ENCODE assay signal across 8 cellular contexts in genomic region chr3:194687638-194688206, GRCh38. TPM values are rescaled to one million over a fixed set of nuclear protein-coding genes. Genes with fewer than 3 reads are reported as not detected.
A peak's percentile ranks its signal among the peaks of the same experiment; 100 is the strongest.
DNase-seq lines count a peak whose midpoint lies in the region; ATAC-seq and TF ChIP-seq lines count a peak whose summit lies in the region.

No MANE protein-coding gene starts in this region.

- no peaks in the 10 kb centered on the region for H3F3A ChIP-seq in PC-3 (ENCODE audit: low read length, unreplicated experiment)

- peak overlapping the region; percentile 42 for H3K27ac ChIP-seq in PC-3 (ENCODE audit: low read length)
- peak overlapping the region; percentile 37 for H3K27ac ChIP-seq in parathyroid adenoma

- peaks cover 49% of the 10 kb centered on the region for H3K4me1 Mint-ChIP-seq in type B pancreatic cell (ENCODE audit: unreplicated experiment)

- peak overlapping the region; percentile 93 for H3K4me3 Mint-ChIP-seq in type B pancreatic cell

- TF ChIP-seq CTCF in PC-3 (conservative IDR thresholded peaks at IDR 0.05; ENCODE audit: low read depth, low read length): peak; percentile 57; the same call in 1 of the 2 replicates
- peak; percentile 33 for TF ChIP-seq CTCF in parathyroid adenoma (IDR thresholded peaks at IDR 0.05)
- TF ChIP-seq CTCF in type B pancreatic cell (conservative IDR thresholded peaks at IDR 0.05): peak; percentile 70

- BruUV-seq in PC-3 (replicated peaks; lab: Mats Ljungman, UMichigan): no TSS peak

- no peaks in the 10 kb centered on the region for H3K9me3 ChIP-seq in ES-I3 (ENCODE audit: control insufficient read depth, insufficient read depth, low read length)
- H3K9me3 ChIP-seq in PC-3 (ENCODE audit: low read length): no peaks in the 10 kb centered on the region
- no peaks in the 10 kb centered on the region for H3K9me3 ChIP-seq in parathyroid adenoma (ENCODE audit: control insufficient read depth, low read length)

- H3K4me2 ChIP-seq in PC-3 (ENCODE audit: low read length) (peak overlapping the region; percentile 94), parathyroid adenoma (ENCODE audit: low read length) (peak overlapping the region; percentile 77)

- H3K36me3 ChIP-seq in ES-I3 (ENCODE audit: insufficient read depth, low read length) (no peaks in the 10 kb centered on the region), PC-3 (ENCODE audit: low read depth, low read length) (no peaks in the 10 kb centered on the region), parathyroid adenoma (ENCODE audit: control insufficient read depth, insufficient read depth, low read length) (no peaks in the 10 kb centered on the region)

- H3K9ac ChIP-seq in ES-I3 (ENCODE audit: low read depth, low read length): peak overlapping the region; percentile 74
- peak overlapping the region; percentile 84 for H3K9ac ChIP-seq in PC-3 (ENCODE audit: low read length)
- H3K9ac ChIP-seq in parathyroid adenoma: no peak overlapping the region

- H2AFZ ChIP-seq in PC-3 (ENCODE audit: low read length) (no peak overlapping the region), parathyroid adenoma (peak overlapping the region; percentile 68)

- POLR2A ChIA-PET in PC-3 (lab: Charles Lee; ENCODE audit: unreplicated experiment): interaction anchor here (0.6 to 1.3 kb wide), 4 partner anchors 35 to 355 kb away, joined by 3 to 4 read pairs (median 3); no protein-coding TSS in a partner anchor

- H3K27me3 Mint-ChIP-seq in type B pancreatic cell: peaks cover 48% of the 10 kb centered on the region

- peak; percentile 25 for ATAC-seq in HG02763 (IDR thresholded peaks at IDR 0.05; ENCODE audit: unreplicated experiment)
- ATAC-seq in PC-3: peak; percentile 37
- ATAC-seq in GM19324 (IDR thresholded peaks at IDR 0.05; ENCODE audit: low FRiP score, unreplicated experiment): no peak

- no peaks in the 10 kb centered on the region for H3K9me2 ChIP-seq in PC-3 (replicated peaks; ENCODE audit: low read length)

- H3K27me3 ChIP-seq in PC-3 (ENCODE audit: low read length) (no peaks in the 10 kb centered on the region), parathyroid adenoma (ENCODE audit: control insufficient read depth, insufficient read depth, low read length) (no peaks in the 10 kb centered on the region)

- CTCF ChIA-PET in PC-3 (lab: Charles Lee): interaction anchor here (0.6 to 1.3 kb wide), 12 partner anchors 16 to 615 kb away, joined by 3 to 6 read pairs (median 4); partner anchors contain the start of gene LSG1

- H3K36me3 Mint-ChIP-seq in type B pancreatic cell: no peaks in the 10 kb centered on the region

- peak overlapping the region; percentile 72 for H3K27ac Mint-ChIP-seq in type B pancreatic cell

- DNase-seq in PC-3 (peak; percentile 87), activated gamma-delta T cell treated with Interleukin-2 at 50 U/mL for 16 hours (peak; percentile 72), head of caudate nucleus (peak; percentile 20 to 83 (median 58)), type B pancreatic cell (ENCODE audit: extremely low spot score, unreplicated experiment) (peak; percentile 79)

- H4K20me1 ChIP-seq in PC-3 (ENCODE audit: low read length): peaks cover 35% of the 10 kb centered on the region

- H3K4me3 ChIP-seq in PC-3 (ENCODE audit: low read length): peak overlapping the region; percentile 93
- H3K4me3 ChIP-seq in parathyroid adenoma (ENCODE audit: low read depth, low read length): peak overlapping the region; percentile 12

- no peaks in the 10 kb centered on the region for H3K9me3 Mint-ChIP-seq in type B pancreatic cell

- intact Hi-C loops in PC-3 (cut with micrococcal nuclease) (loop anchor here (1.0 to 10.0 kb wide), 4 partner anchors 35 to 837 kb away; no protein-coding TSS in a partner anchor), head of caudate nucleus (cut with DNase I) (loop anchor here (2.0 to 10.0 kb wide), 3 partner anchors 70 to 571 kb away; no protein-coding TSS in a partner anchor)

- H3K79me2 ChIP-seq in PC-3 (ENCODE audit: low read length): peaks cover 37% of the 10 kb centered on the region
- no peaks in the 10 kb centered on the region for H3K79me2 ChIP-seq in parathyroid adenoma

- H3K4me1 ChIP-seq in ES-I3 (ENCODE audit: insufficient read depth, low read length): peaks cover 15% of the 10 kb centered on the region
- peaks cover 36% of the 10 kb centered on the region for H3K4me1 ChIP-seq in PC-3 (ENCODE audit: insufficient read depth, low read length)
- H3K4me1 ChIP-seq in parathyroid adenoma: peaks cover 22% of the 10 kb centered on the region

RNA-seq across cellular contexts. Expression of gene FAM43A, which starts 2.0 kb away (rescaled TPM):
- total RNA-seq in PC-3 (2014; rRNA removed): 59.8 and 73.8 TPM in 2 replicates
- 9.3 and 13.9 TPM in 2 replicates for total RNA-seq in type B pancreatic cell (ENCODE audit: low replicate concordance)

RNA-seq across cellular contexts. Expression of gene LSG1, which starts 15.7 kb away (rescaled TPM):
- total RNA-seq in PC-3 (2014; rRNA removed) (83.8 and 102 TPM in 2 replicates), type B pancreatic cell (ENCODE audit: low replicate concordance) (43.8 and 45.3 TPM in 2 replicates)

RNA-seq across cellular contexts. Expression of gene TMEM44, which starts 54.5 kb away (rescaled TPM):
- total RNA-seq in PC-3 (2014; rRNA removed): 15.3 and 16.6 TPM in 2 replicates
- 7.9 and 22.8 TPM in 2 replicates for total RNA-seq in type B pancreatic cell (ENCODE audit: low replicate concordance)
